Comparison of ENCODE assay signal across 12 cellular contexts in genomic region chr1:221097479-221098281, GRCh38.
DNase-seq lines count a peak whose midpoint lies in the region; ATAC-seq and TF ChIP-seq lines count a peak whose summit lies in the region.
"Had no signal": no experiment of that assay in that cellular context is flagged by ENCODE, and none has a peak within 500 bp of the region (broad histone marks: within the 10 kb centered on the region; RNA-seq: fewer than 3 reads in every experiment).

No MANE protein-coding gene starts in this region.

- H3K9me3 ChIP-seq in psoas muscle, result no peaks in the 10 kb centered on the region
- no peaks in the 10 kb centered on the region for H3K9me3 ChIP-seq in MM.1S (replicated peaks; ENCODE audit: insufficient read depth, low read length)
- H3K9me3 ChIP-seq: heart left ventricle had no signal

- no peak overlapping the region for H3K27ac ChIP-seq in psoas muscle
- no peak overlapping the region for H3K27ac ChIP-seq in MM.1S (ENCODE audit: low read length)

- no peaks in the 10 kb centered on the region for H3F3A ChIP-seq in MM.1S (ENCODE audit: insufficient read depth, low read length)

- H3K4me3 ChIP-seq in psoas muscle, result no peak overlapping the region
- no peak overlapping the region for H3K4me3 ChIP-seq in MM.1S (ENCODE audit: low read length)
- H3K4me3 ChIP-seq: heart left ventricle had no signal

- DNase-seq in ELF-1 (ENCODE audit: low read depth, low spot score) (peak; percentile 29), SIG-M5 (lab: John Stamatoyannopoulos, UW) (peak; percentile 96), fibroblast of peridontal ligament (ENCODE audit: extremely low read depth) (peak; percentile 88), psoas muscle (no peak), NCI-H774 (lab: John Stamatoyannopoulos, UW) (no peak), NCI-H1694 (lab: John Stamatoyannopoulos, UW) (no peak), MM.1S (no peak)
- DNase-seq: activated CD4-positive, CD25-positive, alpha-beta regulatory T cell; amniotic stem cell; heart left ventricle; NCI-H510A had no signal

- H3K4me2 ChIP-seq in MM.1S (ENCODE audit: low read depth, low read length), result no peak overlapping the region

- no peaks in the 10 kb centered on the region for H3K79me2 ChIP-seq in MM.1S (ENCODE audit: low read length)

- ATAC-seq in psoas muscle (peak in 3 of 4 donors; percentile 25 to 37 (median 33)), GM19035 (IDR thresholded peaks at IDR 0.05; ENCODE audit: unreplicated experiment) (no peak)

- no peaks in the 10 kb centered on the region for H3K4me1 ChIP-seq in psoas muscle
- H3K4me1 ChIP-seq in MM.1S (ENCODE audit: low read length), result no peaks in the 10 kb centered on the region

- intact Hi-C loops in psoas muscle (cut with DNase I), result no loop called here

- no peak overlapping the region for H2AFZ ChIP-seq in MM.1S (ENCODE audit: low read length)

- no peaks in the 10 kb centered on the region for H3K36me3 ChIP-seq in psoas muscle (ENCODE audit: insufficient read depth in 1 of 2, low read depth in 1 of 2)
- no peaks in the 10 kb centered on the region for H3K36me3 ChIP-seq in MM.1S (replicated peaks; ENCODE audit: insufficient read depth, low read length)
- H3K36me3 ChIP-seq: heart left ventricle had no signal

- no peak overlapping the region for H3K9ac ChIP-seq in MM.1S (ENCODE audit: low read length)

- no peaks in the 10 kb centered on the region for H4K20me1 ChIP-seq in MM.1S (ENCODE audit: insufficient read depth, low read length)

- no peak for TF ChIP-seq CTCF in psoas muscle (IDR thresholded peaks at IDR 0.05)
- no peak for TF ChIP-seq CTCF in MM.1S (IDR thresholded peaks at IDR 0.05; ENCODE audit: low read length)

- H3K27me3 ChIP-seq in psoas muscle (ENCODE audit: insufficient read depth in 3 of 3, low read length in 2 of 3), result no peaks in the 10 kb centered on the region
- H3K27me3 ChIP-seq in MM.1S (replicated peaks; ENCODE audit: insufficient read depth, low read length), result no peaks in the 10 kb centered on the region
- H3K27me3 ChIP-seq: heart left ventricle had no signal

- 75 to 81% (median 81%) methylated on average over 6 of the region's 6 CpGs for WGBS in psoas muscle, 3 donors

- no peaks in the 10 kb centered on the region for H3K9me2 ChIP-seq in MM.1S (replicated peaks; ENCODE audit: insufficient read depth, low read length)

Comparison
In these comparisons a context has a peak if more than half of its experiments do, and no peak if none do; other contexts are left out.
1. DNase-seq: peak in ELF-1 (single experiment), SIG-M5 (single experiment) and fibroblast of peridontal ligament (single experiment); none in psoas muscle (0 of 2), NCI-H774 (single experiment), NCI-H1694 (single experiment) and MM.1S (single experiment).